Comparison of ENCODE assay signal across 11 cellular contexts in genomic region chr14:42192659-42193425, GRCh38.
DNase-seq lines count a peak whose midpoint lies in the region; ATAC-seq and TF ChIP-seq lines count a peak whose summit lies in the region.
"Had no signal": no experiment of that assay in that cellular context is flagged by ENCODE, and none has a peak within 500 bp of the region (broad histone marks: within the 10 kb centered on the region; RNA-seq: fewer than 3 reads in every experiment).

No MANE protein-coding gene starts in this region.

- H3K4me3 ChIP-seq in smooth muscle cell = no peak overlapping the region
- H3K4me3 ChIP-seq: BLaER1 treated with 17β-estradiol and CSF1 and Interleukin-3, amounts not matched to agents 10 nM and 100 nM had no signal

- no peak for TF ChIP-seq CTCF in smooth muscle cell (IDR thresholded peaks at IDR 0.05; ENCODE audit: borderline replicate concordance, insufficient read depth, poor library complexity, severe bottlenecking)

- no peaks in the 10 kb centered on the region for H3K4me1 ChIP-seq in smooth muscle cell (ENCODE audit: low read depth)

- no peaks in the 10 kb centered on the region for H3K27me3 ChIP-seq in smooth muscle cell (ENCODE audit: low read depth)
- H3K27me3 ChIP-seq: BLaER1 treated with 17β-estradiol and CSF1 and Interleukin-3, amounts not matched to agents 10 nM and 100 nM had no signal

- no peak for ATAC-seq in GM21825 (IDR thresholded peaks at IDR 0.05; ENCODE audit: unreplicated experiment)
- no peak for ATAC-seq in HG02798 (IDR thresholded peaks at IDR 0.05; ENCODE audit: poor library complexity, unreplicated experiment)

- H3K36me3 ChIP-seq in smooth muscle cell (ENCODE audit: low read depth) = no peaks in the 10 kb centered on the region
- H3K36me3 ChIP-seq: BLaER1 treated with 17β-estradiol and CSF1 and Interleukin-3, amounts not matched to agents 10 nM and 100 nM had no signal

- H3K4me2 ChIP-seq in smooth muscle cell = peak overlapping the region; percentile 78

- no peaks in the 10 kb centered on the region for H3K9me3 ChIP-seq in smooth muscle cell (replicated peaks; ENCODE audit: low read depth)
- H3K9me3 ChIP-seq: BLaER1 treated with 17β-estradiol and CSF1 and Interleukin-3, amounts not matched to agents 10 nM and 100 nM had no signal

- 19% methylated on average over 4 of the region's 4 CpGs for WGBS in smooth muscle cell (ENCODE audit: low lambda C conversion rate)

- no peaks in the 10 kb centered on the region for H3K79me2 ChIP-seq in smooth muscle cell (ENCODE audit: low read depth)

- no peaks in the 10 kb centered on the region for H4K20me1 ChIP-seq in smooth muscle cell (ENCODE audit: low read depth)
- H4K20me1 ChIP-seq: BLaER1 treated with 17β-estradiol and CSF1 and Interleukin-3, amounts not matched to agents 10 nM and 100 nM had no signal

- peak overlapping the region; percentile 55 for H3K9ac ChIP-seq in smooth muscle cell (ENCODE audit: low read depth)
- H3K9ac ChIP-seq: BLaER1 treated with 17β-estradiol and CSF1 and Interleukin-3, amounts not matched to agents 10 nM and 100 nM had no signal

- peak overlapping the region; percentile 64 for H2AFZ ChIP-seq in smooth muscle cell (ENCODE audit: low read depth)

- peak overlapping the region; percentile 85 for H3K27ac ChIP-seq in smooth muscle cell (ENCODE audit: low read depth)
- H3K27ac ChIP-seq: BLaER1 treated with 17β-estradiol and CSF1 and Interleukin-3, amounts not matched to agents 10 nM and 100 nM had no signal

- DNase-seq in NCI-H2029 (lab: John Stamatoyannopoulos, UW) = peak; percentile 15
- no peak for DNase-seq in NCI-H2029 treated with DMSO at 0.1 percent for 48 hours (lab: John Stamatoyannopoulos, UW)
- DNase-seq in RKO (ENCODE audit: low spot score) = peak; percentile 85
- peak; percentile 99 for DNase-seq in fibroblast of gingiva (ENCODE audit: low read depth)
- no peak for DNase-seq in smooth muscle cell (lab: John Stamatoyannopoulos, UW; ENCODE audit: unreplicated experiment)
- DNase-seq in NAMALWA (ENCODE audit: low spot score) = no peak
- DNase-seq: NCI-H82; stimulated activated naive CD4-positive, alpha-beta T cell treated with Interleukin-2 at 50 U/mL for 16 hours had no signal

- peaks cover 5% of the 10 kb centered on the region for H3F3A ChIP-seq in smooth muscle cell (ENCODE audit: low read depth)

Comparison
In these comparisons a context has a peak if more than half of its experiments do, and no peak if none do; other contexts are left out.
1. DNase-seq: peak in NCI-H2029 (single experiment), RKO (single experiment) and fibroblast of gingiva (single experiment); none in NCI-H2029 treated with DMSO at 0.1 percent for 48 hours (single experiment), smooth muscle cell (single experiment) and NAMALWA (single experiment).